Comparison of ENCODE assay signal across 1 cellular context in genomic region chr14:103552011-103552797, GRCh38.
TF ChIP-seq lines count a peak whose summit lies in the region.

No MANE protein-coding gene starts in this region.

TF ChIP-seq in SK-N-SH, 30 proteins besides CTCF, POLR2A, EP300 and RAD21 (continued from another document):
- TF ChIP-seq, protein P1, sequence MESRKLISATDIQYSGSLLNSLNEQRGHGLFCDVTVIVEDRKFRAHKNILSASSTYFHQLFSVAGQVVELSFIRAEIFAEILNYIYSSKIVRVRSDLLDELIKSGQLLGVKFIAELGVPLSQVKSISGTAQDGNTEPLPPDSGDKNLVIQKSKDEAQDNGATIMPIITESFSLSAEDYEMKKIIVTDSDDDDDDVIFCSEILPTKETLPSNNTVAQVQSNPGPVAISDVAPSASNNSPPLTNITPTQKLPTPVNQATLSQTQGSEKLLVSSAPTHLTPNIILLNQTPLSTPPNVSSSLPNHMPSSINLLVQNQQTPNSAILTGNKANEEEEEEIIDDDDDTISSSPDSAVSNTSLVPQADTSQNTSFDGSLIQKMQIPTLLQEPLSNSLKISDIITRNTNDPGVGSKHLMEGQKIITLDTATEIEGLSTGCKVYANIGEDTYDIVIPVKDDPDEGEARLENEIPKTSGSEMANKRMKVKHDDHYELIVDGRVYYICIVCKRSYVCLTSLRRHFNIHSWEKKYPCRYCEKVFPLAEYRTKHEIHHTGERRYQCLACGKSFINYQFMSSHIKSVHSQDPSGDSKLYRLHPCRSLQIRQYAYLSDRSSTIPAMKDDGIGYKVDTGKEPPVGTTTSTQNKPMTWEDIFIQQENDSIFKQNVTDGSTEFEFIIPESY (IDR thresholded peaks at IDR 0.05; ENCODE audit: borderline replicate concordance, low read depth): no peak
- TF ChIP-seq NFIC (IDR thresholded peaks at IDR 0.05; ENCODE audit: borderline replicate concordance): 0 out of 2 replicates have a peak, but pooled peaks have one; percentile 11
- no peak for TF ChIP-seq GATA2 (CRISPR knock-in tag; IDR thresholded peaks at IDR 0.05)
- TF ChIP-seq JUND (IDR thresholded peaks at IDR 0.05): no peak; the same call in 1 of the 2 replicates
- TF ChIP-seq USF1 (IDR thresholded peaks at IDR 0.05; ENCODE audit: borderline replicate concordance, low read depth): no peak
